In the genomic region with DNA sequence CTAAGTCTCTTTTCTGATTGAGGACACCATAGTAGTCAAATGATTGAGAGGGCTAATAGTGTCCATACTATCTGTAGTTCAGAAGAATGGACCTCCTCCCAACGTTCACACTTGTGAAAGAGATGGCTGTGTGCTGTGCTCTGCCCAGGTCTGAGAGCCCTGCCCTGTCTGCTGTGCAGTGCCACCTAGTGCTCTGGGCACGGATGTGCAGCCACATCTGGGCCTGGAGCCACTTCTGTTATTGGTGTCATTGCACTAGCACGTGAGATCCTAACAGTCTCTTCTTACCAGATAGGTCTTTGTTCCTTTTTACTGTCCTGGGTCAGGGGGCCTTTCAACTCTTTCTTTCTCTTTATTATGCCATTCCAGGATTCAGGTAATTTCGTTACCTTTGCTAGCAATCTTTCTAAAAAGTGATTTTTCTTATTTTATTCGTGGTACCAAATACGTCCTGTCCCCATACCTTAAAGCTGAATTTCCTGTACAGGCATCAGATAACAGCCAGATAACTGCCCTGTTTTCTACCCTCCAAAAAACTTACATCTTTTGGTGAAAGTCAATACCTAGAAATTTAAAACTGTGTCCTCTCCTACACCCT, we compare ENCODE assay signal across 7 cellular contexts.
DNase-seq lines count a peak whose midpoint lies in the region; ATAC-seq and TF ChIP-seq lines count a peak whose summit lies in the region.

No MANE protein-coding gene starts in this region.

- in situ Hi-C loops in GM13976 (cut with MboI; ENCODE audit: low sequenced_read_pairs, unreplicated experiment) (loop anchor here (10.0 kb wide), 1 partner anchor 75 kb away; a partner anchor contains a TSS), T47D (cut with HindIII; ENCODE audit: low pct_unique_long_range_greater_than_20kb, low sequenced_read_pairs) (no loop called here)

- H3K4me3 ChIP-seq in WERI-Rb-1 (ENCODE audit: low read depth, low read length) = no peak overlapping the region

- no peaks in the 10 kb centered on the region for H3K27me3 ChIP-seq in WERI-Rb-1 (ENCODE audit: insufficient read depth, low read depth, severe bottlenecking)

- TF ChIP-seq CTCF in GM13976 (IDR thresholded peaks at IDR 0.05; ENCODE audit: borderline replicate concordance, control extremely low read depth, extremely low read depth, insufficient read depth, missing control alignments) = peak; percentile 90
- peak; percentile 100 for TF ChIP-seq CTCF in WERI-Rb-1 (IDR thresholded peaks at IDR 0.05; ENCODE audit: low read depth, low read length)

- peaks cover 97% of the 10 kb centered on the region for H3K36me3 ChIP-seq in WERI-Rb-1

- H3K27ac ChIP-seq in WERI-Rb-1 = no peak overlapping the region

- H3K9me3 ChIP-seq in WERI-Rb-1 (ENCODE audit: severe bottlenecking) = no peaks in the 10 kb centered on the region

- DNase-seq in GM13976 (ENCODE audit: low spot score) (peak; percentile 85), NCI-H2196 treated with DMSO at 0.1 percent for 48 hours (lab: John Stamatoyannopoulos, UW; ENCODE audit: unreplicated experiment) (peak; percentile 79), WERI-Rb-1 (peak; percentile 94), T47D (ENCODE audit: low read depth in 1 of 2, low spot score in 1 of 2) (peak; percentile 87 to 89), kidney glomerular epithelial cell (lab: John Stamatoyannopoulos, UW) (peak; percentile 80)
- peak; percentile 45 to 65 (median 56) for DNase-seq in stimulated activated CD4-positive, alpha-beta T cell treated with anti-CD3 and anti-CD28 coated beads, Interleukin-1b, Interleukin-23, amount 100 ng/mL, for 24 hours (ENCODE audit: low read depth in 4 of 4, low spot score in 1 of 4)

- peak; percentile 63 for ATAC-seq in HG03097 (IDR thresholded peaks at IDR 0.05; ENCODE audit: low FRiP score, unreplicated experiment)
